In genomic region chr3:14806641-14807263, GRCh38 we compare ENCODE assay signal across 12 cellular contexts. TPM values are rescaled to one million over a fixed set of nuclear protein-coding genes. Genes with fewer than 3 reads are reported as not detected.
DNase-seq lines count a peak whose midpoint lies in the region; ATAC-seq and TF ChIP-seq lines count a peak whose summit lies in the region.
"Had no signal": no experiment of that assay in that cellular context is flagged by ENCODE, and none has a peak within 500 bp of the region (broad histone marks: within the 10 kb centered on the region; RNA-seq: fewer than 3 reads in every experiment).

No MANE protein-coding gene starts in this region.

- no peak overlapping the region for H3K4me3 Mint-ChIP-seq in activated naive CD4-positive, alpha-beta T cell treated with anti-CD3 and anti-CD28 coated beads for 36 hours
- H3K4me3 Mint-ChIP-seq in stimulated activated effector memory CD8-positive, alpha-beta T cell treated with anti-CD3 and anti-CD28 coated beads, Interleukin-12 subunit alpha, Interleukin-12 subunit beta, amount 100 ng/mL, for 72 hours, result no peak overlapping the region

- no peaks in the 10 kb centered on the region for H3K36me3 ChIP-seq in testis (ENCODE audit: low read depth, missing control alignments)

- CTCF ChIA-PET in activated naive CD4-positive, alpha-beta T cell treated with anti-CD3 and anti-CD28 coated beads for 36 hours (lab: Charles Lee), result no interaction called here

- ATAC-seq in stimulated activated effector memory CD8-positive, alpha-beta T cell treated with anti-CD3 and anti-CD28 coated beads, Interleukin-12 subunit alpha, Interleukin-12 subunit beta, amount 100 ng/mL, for 72 hours, result peak; percentile 29
- ATAC-seq in GM21526 (IDR thresholded peaks at IDR 0.05; ENCODE audit: low FRiP score, unreplicated experiment), result no peak

- no peak overlapping the region for H3K4me3 ChIP-seq in cardiac fibroblast (replicated peaks in 1 of 2; ENCODE audit: low read depth in 2 of 2, low read length in 2 of 2)
- H3K4me3 ChIP-seq in testis, result no peak overlapping the region
- H3K4me3 ChIP-seq: smooth muscle cell had no signal

- WGBS in testis, 2 donors, result 69 to 77% methylated on average over 7 to 8 of the region's 8 CpGs

- no peak for TF ChIP-seq POLR2A in testis (IDR thresholded peaks at IDR 0.05)

- peak; percentile 6 for DNase-seq in activated naive CD4-positive, alpha-beta T cell treated with Interleukin-2 at 50 U/mL for 16 hours
- DNase-seq in activated naive CD4-positive, alpha-beta T cell treated with anti-CD3 and anti-CD28 coated beads for 36 hours, result no peak
- DNase-seq in NOMO-1 (lab: John Stamatoyannopoulos, UW; ENCODE audit: unreplicated experiment in 2 of 2) (peak; percentile 64 to 90), cardiac fibroblast (ENCODE audit: low read depth in 2 of 2) (peak; percentile 22 to 28), testis (no peak), COR-L47 (lab: John Stamatoyannopoulos, UW) (no peak)
- no peak for DNase-seq in stimulated activated effector memory CD8-positive, alpha-beta T cell treated with anti-CD3 and anti-CD28 coated beads, Interleukin-12 subunit alpha, Interleukin-12 subunit beta, amount 100 ng/mL, for 72 hours (ENCODE audit: low spot score in 2 of 2)
- DNase-seq: head of caudate nucleus, NCI-H1417 had no signal

- H3K27ac ChIP-seq in testis, result no peak overlapping the region

- no peaks in the 10 kb centered on the region for H3K9me3 Mint-ChIP-seq in activated naive CD4-positive, alpha-beta T cell treated with anti-CD3 and anti-CD28 coated beads for 36 hours
- no peaks in the 10 kb centered on the region for H3K9me3 Mint-ChIP-seq in stimulated activated effector memory CD8-positive, alpha-beta T cell treated with anti-CD3 and anti-CD28 coated beads, Interleukin-12 subunit alpha, Interleukin-12 subunit beta, amount 100 ng/mL, for 72 hours

- H3K9me3 ChIP-seq in testis, result no peaks in the 10 kb centered on the region

- intact Hi-C loops in activated naive CD4-positive, alpha-beta T cell treated with anti-CD3 and anti-CD28 coated beads for 36 hours (cut with micrococcal nuclease), result no loop called here
- intact Hi-C loops in testis (cut with DNase I; ENCODE audit: low total_unique reads), result no loop called here

- H3K27me3 ChIP-seq in testis, result no peaks in the 10 kb centered on the region

- H3K27me3 Mint-ChIP-seq in activated naive CD4-positive, alpha-beta T cell treated with anti-CD3 and anti-CD28 coated beads for 36 hours (ENCODE audit: low read depth), result peaks cover 22% of the 10 kb centered on the region

- TF ChIP-seq CTCF in cardiac fibroblast (IDR thresholded peaks at IDR 0.05; ENCODE audit: low read depth, low read length) (no peak), testis (IDR thresholded peaks at IDR 0.05) (no peak)

- H3K36me3 Mint-ChIP-seq in activated naive CD4-positive, alpha-beta T cell treated with anti-CD3 and anti-CD28 coated beads for 36 hours (ENCODE audit: low read depth), result no peaks in the 10 kb centered on the region
- H3K36me3 Mint-ChIP-seq in stimulated activated effector memory CD8-positive, alpha-beta T cell treated with anti-CD3 and anti-CD28 coated beads, Interleukin-12 subunit alpha, Interleukin-12 subunit beta, amount 100 ng/mL, for 72 hours, result no peaks in the 10 kb centered on the region

- no peaks in the 10 kb centered on the region for H3K4me1 ChIP-seq in testis

- H3K27ac Mint-ChIP-seq in activated naive CD4-positive, alpha-beta T cell treated with anti-CD3 and anti-CD28 coated beads for 36 hours, result no peak overlapping the region
- no peak overlapping the region for H3K27ac Mint-ChIP-seq in stimulated activated effector memory CD8-positive, alpha-beta T cell treated with anti-CD3 and anti-CD28 coated beads, Interleukin-12 subunit alpha, Interleukin-12 subunit beta, amount 100 ng/mL, for 72 hours

- H3K4me1 Mint-ChIP-seq in activated naive CD4-positive, alpha-beta T cell treated with anti-CD3 and anti-CD28 coated beads for 36 hours (ENCODE audit: low read depth), result peaks cover 14% of the 10 kb centered on the region
- peaks cover 21% of the 10 kb centered on the region for H3K4me1 Mint-ChIP-seq in stimulated activated effector memory CD8-positive, alpha-beta T cell treated with anti-CD3 and anti-CD28 coated beads, Interleukin-12 subunit alpha, Interleukin-12 subunit beta, amount 100 ng/mL, for 72 hours

RNA-seq across cellular contexts. Expression of gene FGD5, which starts 12.0 kb away (rescaled TPM):
- not detected for total RNA-seq in activated naive CD4-positive, alpha-beta T cell treated with anti-CD3 and anti-CD28 coated beads for 36 hours
- 10 to 100 TPM; 14.4 to 17.8 TPM for total RNA-seq in testis
- 15.6 TPM for polyA plus RNA-seq in testis (ENCODE audit: insufficient read depth, low read depth, low replicate concordance)
- total RNA-seq: activated CD8-positive, alpha-beta memory T cell treated with anti-CD3 and anti-CD28 coated beads for 36 hours had no signal

Comparison
In these comparisons a context has a peak if more than half of its experiments do, and no peak if none do; other contexts are left out.
1. DNase-seq: peak in activated naive CD4-positive, alpha-beta T cell treated with Interleukin-2 at 50 U/mL for 16 hours (single experiment), NOMO-1 (2 of 2) and cardiac fibroblast (2 of 2); none in activated naive CD4-positive, alpha-beta T cell treated with anti-CD3 and anti-CD28 coated beads for 36 hours (single experiment), stimulated activated effector memory CD8-positive, alpha-beta T cell treated with anti-CD3 and anti-CD28 coated beads, Interleukin-12 subunit alpha, Interleukin-12 subunit beta, amount 100 ng/mL, for 72 hours (0 of 2), testis (single experiment) and COR-L47 (single experiment).
2. RNA of gene FGD5, which starts 12.0 kb away (total RNA-seq): 14.4 to 17.8 TPM in testis; not detected in activated naive CD4-positive, alpha-beta T cell treated with anti-CD3 and anti-CD28 coated beads for 36 hours; every median in the first group is over 10 times any median in the second.